ENCODE assay signal across 8 cellular contexts in genomic region chr9:129112526-129112925, GRCh38. TPM values are rescaled to one million over a fixed set of nuclear protein-coding genes. Genes with fewer than 3 reads are reported as not detected.
DNase-seq lines count a peak whose midpoint lies in the region; ATAC-seq and TF ChIP-seq lines count a peak whose summit lies in the region.
"Not testable (repeated sequence)": the region's sequence is repeated elsewhere in the genome, so short reads cannot be mapped to it uniquely, and the experiment has no call there.

No MANE protein-coding gene starts in this region.

- not testable (repeated sequence) for H3K36me3 ChIP-seq in BJ (ENCODE audit: control insufficient read depth, insufficient read depth, low read length); SK-N-MC (ENCODE audit: insufficient read depth, low read length); effector memory CD4-positive, alpha-beta T cell (ENCODE audit: control insufficient read depth, insufficient read depth, low read length); iPS DF 6.9 (ENCODE audit: control insufficient read depth, insufficient read depth, low read length)

- H3K27ac ChIP-seq in SK-N-MC; effector memory CD4-positive, alpha-beta T cell (ENCODE audit: insufficient read depth, low read length, poor library complexity, severe bottlenecking); iPS DF 6.9 (ENCODE audit: low read length): not testable (repeated sequence)

- peak overlapping the region; percentile 88 for H3K9ac ChIP-seq in SK-N-MC (ENCODE audit: insufficient read length)

- H3K36me3 Mint-ChIP-seq in HFFc6 (ENCODE audit: low read depth); activated naive CD4-positive, alpha-beta T cell treated with anti-CD3 and anti-CD28 coated beads, Interleukin-2, amount 50 U/mL, for 24 hours; natural killer cell treated with Interleukin-12 subunit alpha and Interleukin-12 subunit beta and Interleukin-15 and Interleukin-18, amount 100 ng/mL, for 72 hours; stimulated activated naive B cell treated with anti-CD40 and anti-IgM and Interleukin-4, amounts not matched to agents 10 μg/mL and 1 μg/mL and 100 μg/mL, for 72 hours: not testable (repeated sequence)

- POLR2A ChIA-PET in BJ (lab: Charles Lee): not testable (repeated sequence)

- not testable (repeated sequence) for H3K9me3 ChIP-seq in SK-N-MC (ENCODE audit: low read depth, low read length); effector memory CD4-positive, alpha-beta T cell (ENCODE audit: control insufficient read depth, low read length); iPS DF 6.9 (ENCODE audit: control insufficient read depth, insufficient read depth, low read length)

- peaks cover 17% of the 10 kb centered on the region for H3K4me1 ChIP-seq in effector memory CD4-positive, alpha-beta T cell (ENCODE audit: control insufficient read depth, insufficient read depth, low read length, poor library complexity, severe bottlenecking)
- not testable (repeated sequence) for H3K4me1 ChIP-seq in iPS DF 6.9 (ENCODE audit: control insufficient read depth, insufficient read depth, low read length)

- not testable (repeated sequence) for TF ChIP-seq CTCF in BJ (IDR thresholded peaks at IDR 0.05; ENCODE audit: insufficient read depth, low read depth, low read length); HFFc6 (IDR thresholded peaks at IDR 0.05)

- not testable (repeated sequence) for H3K27ac Mint-ChIP-seq in HFFc6; activated naive CD4-positive, alpha-beta T cell treated with anti-CD3 and anti-CD28 coated beads, Interleukin-2, amount 50 U/mL, for 24 hours; natural killer cell treated with Interleukin-12 subunit alpha and Interleukin-12 subunit beta and Interleukin-15 and Interleukin-18, amount 100 ng/mL, for 72 hours; stimulated activated naive B cell treated with anti-CD40 and anti-IgM and Interleukin-4, amounts not matched to agents 10 μg/mL and 1 μg/mL and 100 μg/mL, for 72 hours

- not testable (repeated sequence) for DNase-seq in BJ (ENCODE audit: low read depth); HFFc6; SK-N-MC (ENCODE audit: low read depth, low spot score); effector memory CD4-positive, alpha-beta T cell; iPS DF 6.9 (ENCODE audit: low read depth, low spot score); natural killer cell treated with Interleukin-12 subunit alpha and Interleukin-12 subunit beta and Interleukin-15 and Interleukin-18, amount 100 ng/mL, for 72 hours (ENCODE audit: low spot score); stimulated activated naive B cell treated with anti-CD40 and anti-IgM and Interleukin-4, amounts not matched to agents 10 μg/mL and 1 μg/mL and 100 μg/mL, for 72 hours

- not testable (repeated sequence) for H3K9me3 Mint-ChIP-seq in HFFc6; activated naive CD4-positive, alpha-beta T cell treated with anti-CD3 and anti-CD28 coated beads, Interleukin-2, amount 50 U/mL, for 24 hours; natural killer cell treated with Interleukin-12 subunit alpha and Interleukin-12 subunit beta and Interleukin-15 and Interleukin-18, amount 100 ng/mL, for 72 hours; stimulated activated naive B cell treated with anti-CD40 and anti-IgM and Interleukin-4, amounts not matched to agents 10 μg/mL and 1 μg/mL and 100 μg/mL, for 72 hours

- WGBS in iPS DF 6.9 (ENCODE audit: insufficient coverage, insufficient read length): no CpG with 5 or more reads among the region's 17 CpGs

- peaks cover 29% of the 10 kb centered on the region for H3K4me1 Mint-ChIP-seq in HFFc6 (ENCODE audit: low read depth)
- peaks cover 43% of the 10 kb centered on the region for H3K4me1 Mint-ChIP-seq in activated naive CD4-positive, alpha-beta T cell treated with anti-CD3 and anti-CD28 coated beads, Interleukin-2, amount 50 U/mL, for 24 hours
- H3K4me1 Mint-ChIP-seq in natural killer cell treated with Interleukin-12 subunit alpha and Interleukin-12 subunit beta and Interleukin-15 and Interleukin-18, amount 100 ng/mL, for 72 hours (ENCODE audit: low read depth in 2 of 2): peaks cover 17% of the 10 kb centered on the region in 2 donors
- peaks cover 26 to 60% of the 10 kb centered on the region in 2 donors for H3K4me1 Mint-ChIP-seq in stimulated activated naive B cell treated with anti-CD40 and anti-IgM and Interleukin-4, amounts not matched to agents 10 μg/mL and 1 μg/mL and 100 μg/mL, for 72 hours

- not testable (repeated sequence) for ATAC-seq in natural killer cell treated with Interleukin-12 subunit alpha and Interleukin-12 subunit beta and Interleukin-15 and Interleukin-18, amount 100 ng/mL, for 72 hours; stimulated activated naive B cell treated with anti-CD40 and anti-IgM and Interleukin-4, amounts not matched to agents 10 μg/mL and 1 μg/mL and 100 μg/mL, for 72 hours (replicated peaks)

- H3K4me3 ChIP-seq in BJ (ENCODE audit: low read depth, low read length): peak overlapping the region; percentile 98
- H3K4me3 ChIP-seq in SK-N-MC: peak overlapping the region; percentile 97
- peak overlapping the region; percentile 87 for H3K4me3 ChIP-seq in effector memory CD4-positive, alpha-beta T cell (ENCODE audit: insufficient read depth, low read depth, low read length, poor library complexity, severe bottlenecking)
- H3K4me3 ChIP-seq in iPS DF 6.9 (ENCODE audit: low read length): peak overlapping the region; percentile 81; the same call in 1 of the 2 replicates

- CTCF ChIA-PET in BJ (lab: Yijun Ruan, JAX): interaction anchor here (0.6 to 2.6 kb wide), 6 partner anchors 9 to 513 kb away, joined by 3 to 5 read pairs (median 3); partner anchors contain the start of genes C9orf50 and NTMT1

- not testable (repeated sequence) for H3K27me3 Mint-ChIP-seq in HFFc6 (ENCODE audit: insufficient read depth); activated naive CD4-positive, alpha-beta T cell treated with anti-CD3 and anti-CD28 coated beads, Interleukin-2, amount 50 U/mL, for 24 hours; natural killer cell treated with Interleukin-12 subunit alpha and Interleukin-12 subunit beta and Interleukin-15 and Interleukin-18, amount 100 ng/mL, for 72 hours; stimulated activated naive B cell treated with anti-CD40 and anti-IgM and Interleukin-4, amounts not matched to agents 10 μg/mL and 1 μg/mL and 100 μg/mL, for 72 hours

- not testable (repeated sequence) for H3K27me3 ChIP-seq in BJ (ENCODE audit: control insufficient read depth, insufficient read depth, low read length); effector memory CD4-positive, alpha-beta T cell (replicated peaks; ENCODE audit: control insufficient read depth, insufficient read depth, low read length, poor library complexity, severe bottlenecking); iPS DF 6.9 (ENCODE audit: control insufficient read depth, insufficient read depth, low read length)

- H3K4me3 Mint-ChIP-seq in HFFc6: peak overlapping the region; percentile 90
- peak overlapping the region; percentile 93 for H3K4me3 Mint-ChIP-seq in activated naive CD4-positive, alpha-beta T cell treated with anti-CD3 and anti-CD28 coated beads, Interleukin-2, amount 50 U/mL, for 24 hours
- peak overlapping the region; percentile 92 for H3K4me3 Mint-ChIP-seq in natural killer cell treated with Interleukin-12 subunit alpha and Interleukin-12 subunit beta and Interleukin-15 and Interleukin-18, amount 100 ng/mL, for 72 hours
- H3K4me3 Mint-ChIP-seq in stimulated activated naive B cell treated with anti-CD40 and anti-IgM and Interleukin-4, amounts not matched to agents 10 μg/mL and 1 μg/mL and 100 μg/mL, for 72 hours: peak overlapping the region; percentile 94 to 96

RNA-seq across cellular contexts. Expression of gene PTPA, which starts 1.3 kb away (rescaled TPM):
- polyA plus RNA-seq in BJ (2011; rRNA removed): 171 and 251 TPM in 2 replicates
- 95.6 and 169 TPM in 2 replicates for polyA minus RNA-seq in BJ (2011; rRNA and poly(A)+ RNA removed)
- total RNA-seq in HFFc6 (2021; fragmentation: NEBNext Ultra II Directional; extraction: Animal tissue kit (Norgen Biotek cat#: 25700)): 100 to 1,000 TPM; 153 to 170 (median 162) TPM
- 100 to 1,000 TPM in 1 of 2 donors, 10 to 100 TPM in 1; 75.7 to 133 TPM for total RNA-seq in natural killer cell treated with Interleukin-12 subunit alpha and Interleukin-12 subunit beta and Interleukin-15 and Interleukin-18, amount 100 ng/mL, for 72 hours

RNA-seq across cellular contexts. Expression of gene CRAT, which starts 1.9 kb away (rescaled TPM):
- 29.3 and 61.2 TPM in 2 replicates for polyA plus RNA-seq in BJ (2011; rRNA removed)
- polyA minus RNA-seq in BJ (2011; rRNA and poly(A)+ RNA removed): 33.2 and 37.6 TPM in 2 replicates
- 10 to 100 TPM; 35.5 to 50.2 (median 42.6) TPM for total RNA-seq in HFFc6 (2021; fragmentation: NEBNext Ultra II Directional; extraction: Animal tissue kit (Norgen Biotek cat#: 25700))
- total RNA-seq in natural killer cell treated with Interleukin-12 subunit alpha and Interleukin-12 subunit beta and Interleukin-15 and Interleukin-18, amount 100 ng/mL, for 72 hours: 10 to 100 TPM; 11.9 to 12.7 TPM

RNA-seq across cellular contexts. Expression of gene DOLPP1, which starts 31.6 kb away (rescaled TPM):
- polyA plus RNA-seq in BJ (2011; rRNA removed): 13.7 and 17.6 TPM in 2 replicates
- polyA minus RNA-seq in BJ (2011; rRNA and poly(A)+ RNA removed): 7.0 and 12.2 TPM in 2 replicates
- 10 to 100 TPM; 13.9 to 20.8 (median 15.6) TPM for total RNA-seq in HFFc6 (2021; fragmentation: NEBNext Ultra II Directional; extraction: Animal tissue kit (Norgen Biotek cat#: 25700))
- total RNA-seq in natural killer cell treated with Interleukin-12 subunit alpha and Interleukin-12 subunit beta and Interleukin-15 and Interleukin-18, amount 100 ng/mL, for 72 hours: 10 to 100 TPM; 18.6 to 24.1 TPM
